28 cellular contexts compared by ENCODE assay signal in genomic region chr13:95375706-95376105, GRCh38.
"Had no signal": no experiment of that assay in that cellular context is flagged by ENCODE, and none has a peak within 500 bp of the region (broad histone marks: within the 10 kb centered on the region; RNA-seq: fewer than 3 reads in every experiment).

No MANE protein-coding gene starts in this region.

- ATAC-seq: effector memory CD8-positive, alpha-beta T cell; esophagus mucosa; foreskin keratinocyte; gastroesophageal sphincter; heart left ventricle; left cardiac atrium; left lung; left ventricle myocardium superior; lower lobe of right lung; mucosa of descending colon; naive thymus-derived CD8-positive, alpha-beta T cell had no signal

- H3K36me3 ChIP-seq: colonic mucosa, esophagus squamous epithelium, gastroesophageal sphincter, heart left ventricle, left lung, lower lobe of right lung had no signal

- H3K9me3 ChIP-seq: colonic mucosa, esophagus squamous epithelium, left lung, lower lobe of right lung, mucosa of descending colon had no signal

- H3K9me3 Mint-ChIP-seq: dendritic cell treated with granulocyte-macrophage colony-stimulating factor and Interleukin-4, amounts not matched to agents 40 ng/mL and 50 ng/mL, for 4 days; effector memory CD8-positive, alpha-beta T cell; immature natural killer cell; naive thymus-derived CD8-positive, alpha-beta T cell had no signal

- FAIRE-seq: endometrium, islet of Langerhans, keratinocyte had no signal

- H3K4me3 Mint-ChIP-seq: dendritic cell treated with granulocyte-macrophage colony-stimulating factor and Interleukin-4, amounts not matched to agents 40 ng/mL and 50 ng/mL, for 4 days; effector memory CD8-positive, alpha-beta T cell; endodermal cell; immature natural killer cell; mesothelial cell of epicardium; naive B cell; naive thymus-derived CD8-positive, alpha-beta T cell had no signal

- H3K27ac Mint-ChIP-seq: dendritic cell treated with granulocyte-macrophage colony-stimulating factor and Interleukin-4, amounts not matched to agents 40 ng/mL and 50 ng/mL, for 4 days; effector memory CD8-positive, alpha-beta T cell; endodermal cell; immature natural killer cell; mesothelial cell of epicardium; naive B cell; naive thymus-derived CD8-positive, alpha-beta T cell had no signal

- H3K4me3 ChIP-seq: colonic mucosa, esophagus squamous epithelium, gastroesophageal sphincter, heart left ventricle, hepatocyte, left lung, lower lobe of right lung, mucosa of descending colon had no signal

- H3K27me3 ChIP-seq: colonic mucosa, gastroesophageal sphincter, heart left ventricle, hepatocyte, left lung had no signal

- H3K79me2 ChIP-seq: hepatocyte had no signal

- H3K4me1 ChIP-seq: colonic mucosa, foreskin keratinocyte had no signal

- H3K27ac ChIP-seq: colonic mucosa, epithelial cell of prostate, esophagus squamous epithelium, foreskin keratinocyte, gastroesophageal sphincter, heart left ventricle, hepatocyte, left lung, lower lobe of right lung had no signal

- H3K36me3 Mint-ChIP-seq: immature natural killer cell; mesothelial cell of epicardium; naive B cell; naive thymus-derived CD8-positive, alpha-beta T cell had no signal

- H2AFZ ChIP-seq: hepatocyte had no signal

- H3K4me2 ChIP-seq: hepatocyte had no signal

- DNase-seq: colonic mucosa; cortex of kidney; effector CD8-positive, alpha-beta T cell; effector memory CD8-positive, alpha-beta T cell; endodermal cell; erythroblast; esophagus squamous epithelium; foreskin keratinocyte; heart left ventricle; hypothalamus; immature natural killer cell; left cardiac atrium; left lung; left ventricle myocardium superior; lower lobe of right lung; mesenchymal stem cell; mucosa of descending colon; naive B cell; naive thymus-derived CD8-positive, alpha-beta T cell had no signal
